8 cellular contexts compared by ENCODE assay signal in the genomic region with DNA sequence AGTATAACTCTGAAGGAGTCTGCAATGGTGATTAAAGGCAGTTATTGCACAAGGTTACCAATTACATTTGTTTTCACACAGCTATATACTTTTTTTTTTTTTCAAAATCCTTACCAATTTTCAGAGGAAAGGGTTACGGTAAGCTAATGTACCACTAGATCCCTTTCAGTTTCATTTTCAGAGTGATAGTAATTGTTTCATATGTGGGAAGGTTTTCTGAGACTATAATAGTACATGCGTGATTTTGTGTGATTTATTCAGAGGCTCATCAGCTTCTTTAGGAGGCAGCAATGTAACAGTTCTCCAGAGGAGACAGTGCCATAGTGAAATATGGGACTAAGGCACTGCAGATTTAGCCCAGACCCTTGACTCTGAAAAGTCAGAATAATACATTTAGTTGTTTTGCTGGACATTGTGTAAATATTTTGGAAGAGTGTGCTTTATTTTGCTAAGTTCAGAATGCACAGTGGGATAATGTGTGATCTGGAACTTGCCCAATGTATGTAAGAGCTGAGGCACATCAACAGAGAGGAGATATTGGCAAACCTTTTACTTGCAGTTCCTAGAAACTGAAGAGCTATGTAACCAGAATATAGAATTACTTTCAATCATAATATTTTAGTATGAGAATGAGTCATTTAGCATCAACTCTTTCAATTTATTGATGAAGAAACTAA.
DNase-seq lines count a peak whose midpoint lies in the region; ATAC-seq, FAIRE-seq and TF ChIP-seq lines count a peak whose summit lies in the region.

No MANE protein-coding gene starts in this region.

- H2BK15ac ChIP-seq in H1 (ENCODE audit: low read length): no peak overlapping the region

- DNase-seq in CD4-positive, CD25-positive, alpha-beta regulatory T cell: peak in 1 of 3 donors; percentile 10
- DNase-seq in H1 (ENCODE audit: low read depth in 1 of 2, low spot score in 2 of 2) (no peak), epidermal melanocyte (ENCODE audit: insufficient read length, low spot score) (no peak), midbrain (lab: John Stamatoyannopoulos, UW) (no peak), erythroblast (lab: John Stamatoyannopoulos, UW) (no peak), cerebellar cortex (ENCODE audit: low spot score) (no peak)

- no peak overlapping the region for H3K4me2 ChIP-seq in H1 (ENCODE audit: insufficient read depth in 1 of 2, low read depth in 2 of 2, low read length in 2 of 2)

- no peak overlapping the region for H3K14ac ChIP-seq in H1 (ENCODE audit: insufficient read length)

- no peak overlapping the region for H3K9ac ChIP-seq in H1 (replicated peaks in 1 of 4; ENCODE audit: extremely low read depth in 1 of 4, low read depth in 3 of 4, low read length in 3 of 4)

- TF ChIP-seq CTCF in H1 (IDR thresholded peaks at IDR 0.05; ENCODE audit: control extremely low read depth in 1 of 3, insufficient read depth in 1 of 3, low read depth in 1 of 3, low read length in 3 of 3): no peak

- H2BK20ac ChIP-seq in H1 (ENCODE audit: low read length): no peak overlapping the region

- no peaks in the 10 kb centered on the region for H3K79me1 ChIP-seq in H1 (ENCODE audit: low read depth, low read length)

- no peak overlapping the region for H2BK5ac ChIP-seq in H1 (ENCODE audit: low read depth, low read length)

- no peaks in the 10 kb centered on the region for H3K79me2 ChIP-seq in H1 (ENCODE audit: control insufficient read depth in 1 of 2, insufficient read depth in 2 of 2, low read length in 2 of 2)

- peaks cover 0 to 8% (median 4%) of the 10 kb centered on the region in 4 donors for H3K4me1 Mint-ChIP-seq in CD4-positive, CD25-positive, alpha-beta regulatory T cell

- no peaks in the 10 kb centered on the region for H3K36me3 Mint-ChIP-seq in CD4-positive, CD25-positive, alpha-beta regulatory T cell

- no peak overlapping the region for H4K5ac ChIP-seq in H1 (ENCODE audit: insufficient read length, low read depth, low read length)

- peak overlapping the region in 2 of 3 donors; percentile 2 to 44 for H3K27ac Mint-ChIP-seq in CD4-positive, CD25-positive, alpha-beta regulatory T cell

- H3K27me3 ChIP-seq in CD4-positive, CD25-positive, alpha-beta regulatory T cell (ENCODE audit: control insufficient read depth, insufficient read depth, low read length): no peaks in the 10 kb centered on the region
- no peaks in the 10 kb centered on the region for H3K27me3 ChIP-seq in H1 (replicated peaks in 1 of 4; ENCODE audit: control insufficient read depth in 3 of 4, extremely low read depth in 1 of 4, insufficient read depth in 3 of 4, low read length in 3 of 4)

- no peak overlapping the region for H2AK5ac ChIP-seq in H1 (ENCODE audit: low read depth, low read length)

- peak overlapping the region; percentile 64 for H3K4me3 ChIP-seq in CD4-positive, CD25-positive, alpha-beta regulatory T cell (ENCODE audit: low read depth, low read length)
- H3K4me3 ChIP-seq in H1 (ENCODE audit: extremely low read depth in 1 of 4, insufficient read depth in 2 of 4, low read depth in 3 of 4, low read length in 4 of 4): no peak overlapping the region

- no peak overlapping the region for H3K4ac ChIP-seq in H1 (replicated peaks; ENCODE audit: insufficient read length, low read depth, low read length)

- no peak for TF ChIP-seq RAD21 in H1 (IDR thresholded peaks at IDR 0.05 in 1 of 2, conservative IDR thresholded peaks at IDR 0.05 in 1 of 2; ENCODE audit: low read depth in 2 of 2, low read length in 2 of 2)

- peak overlapping the region; percentile 7 to 59 (median 33) for H3K4me3 Mint-ChIP-seq in CD4-positive, CD25-positive, alpha-beta regulatory T cell

- no peaks in the 10 kb centered on the region for H3K36me3 ChIP-seq in CD4-positive, CD25-positive, alpha-beta regulatory T cell (ENCODE audit: control insufficient read depth, insufficient read depth, low read length)
- H3K36me3 ChIP-seq in H1 (ENCODE audit: control insufficient read depth in 2 of 4, insufficient read depth in 4 of 4, low read length in 3 of 4): no peaks in the 10 kb centered on the region

- 90% methylated on average over 2 of the region's 2 CpGs; no CpG with 5 or more reads in 1 of the 2 experiments for WGBS in H1 (ENCODE audit: extremely low coverage in 1 of 2, insufficient coverage in 1 of 2, insufficient read length in 1 of 2, insufficient replicate concordance in 2 of 2, low coverage in 1 of 2, low lambda C conversion rate in 2 of 2, missing lambda C conversion rate in 1 of 2), 2 experiments

- no peak for TF ChIP-seq POLR2A in H1 (IDR thresholded peaks at IDR 0.05; ENCODE audit: control extremely low read depth in 1 of 2, low read depth in 2 of 2, low read length in 2 of 2)
- TF ChIP-seq POLR2A in erythroblast (IDR thresholded peaks at IDR 0.05; ENCODE audit: low read length): no peak

- H4K91ac ChIP-seq in H1 (replicated peaks; ENCODE audit: insufficient read length, low read length): no peak overlapping the region

- TF ChIP-seq EP300 in H1 (IDR thresholded peaks at IDR 0.05; ENCODE audit: borderline replicate concordance in 1 of 2, low read depth in 2 of 2, low read length in 2 of 2): no peak

- no peaks in the 10 kb centered on the region for H3K4me1 ChIP-seq in CD4-positive, CD25-positive, alpha-beta regulatory T cell (ENCODE audit: control insufficient read depth, insufficient read depth, low read length, poor library complexity, severe bottlenecking)
- H3K4me1 ChIP-seq in H1 (replicated peaks in 1 of 4; ENCODE audit: control insufficient read depth in 3 of 4, insufficient read depth in 4 of 4, low read length in 3 of 4): peaks cover 0 to 2% (median 0%) of the 10 kb centered on the region in 4 experiments; a peak in 1 of 7 replicates

- FAIRE-seq in H1 (lab: Jason Lieb, UNC): no peak

- H4K8ac ChIP-seq in H1 (ENCODE audit: extremely low read depth, insufficient read depth, low read length): no peak overlapping the region

- H3K56ac ChIP-seq in H1 (replicated peaks; ENCODE audit: insufficient read length, low read depth, low read length): no peak overlapping the region

- H2BK12ac ChIP-seq in H1 (ENCODE audit: low read depth, low read length): no peak overlapping the region

- no peaks in the 10 kb centered on the region for H3K23me2 ChIP-seq in H1 (ENCODE audit: low read depth, low read length)

- peaks cover 0 to 4% (median 0%) of the 10 kb centered on the region in 7 donors for H3K9me3 Mint-ChIP-seq in CD4-positive, CD25-positive, alpha-beta regulatory T cell

- H3K27ac ChIP-seq in CD4-positive, CD25-positive, alpha-beta regulatory T cell (ENCODE audit: insufficient read depth, low read length, poor library complexity, severe bottlenecking): no peak overlapping the region
- no peak overlapping the region for H3K27ac ChIP-seq in H1 (ENCODE audit: low read depth, low read length)

- H3K23ac ChIP-seq in H1 (ENCODE audit: insufficient read length): no peak overlapping the region

- H2AFZ ChIP-seq in H1 (ENCODE audit: low read length): peak overlapping the region; percentile 70; the same call in 1 of the 2 replicates

- no peaks in the 10 kb centered on the region for H3K9me3 ChIP-seq in CD4-positive, CD25-positive, alpha-beta regulatory T cell (ENCODE audit: control insufficient read depth in 2 of 2, low read length in 2 of 2)
- H3K9me3 ChIP-seq in H1 (ENCODE audit: insufficient read depth in 2 of 2, low read depth in 1 of 2, low read length in 1 of 2): no peaks in the 10 kb centered on the region

- H3K27me3 Mint-ChIP-seq in CD4-positive, CD25-positive, alpha-beta regulatory T cell: no peaks in the 10 kb centered on the region

- POLR2A ChIA-PET in H1 (lab: Charles Lee; ENCODE audit: partially characterized antibody): interaction anchor here (0.6 kb wide), 1 partner anchor 9 kb away, joined by 4 read pairs; no protein-coding TSS in a partner anchor

- no peak for ATAC-seq in CD4-positive, CD25-positive, alpha-beta regulatory T cell (ENCODE audit: low read depth in 2 of 2)
- ATAC-seq in GM19397 (IDR thresholded peaks at IDR 0.05; ENCODE audit: unreplicated experiment) (peak; percentile 70), HG03432 (IDR thresholded peaks at IDR 0.05; ENCODE audit: unreplicated experiment) (peak; percentile 86)

- H3K18ac ChIP-seq in H1 (ENCODE audit: extremely low read depth, low read length): no peak overlapping the region

- CTCF ChIA-PET in H1 (lab: Charles Lee; ENCODE audit: partially characterized antibody): no interaction called here

- H4K20me1 ChIP-seq in H1 (replicated peaks in 1 of 2; ENCODE audit: control insufficient read depth in 1 of 2, insufficient read depth in 2 of 2, low read length in 2 of 2): no peaks in the 10 kb centered on the region

- no peak overlapping the region for H2BK120ac ChIP-seq in H1 (replicated peaks; ENCODE audit: low read depth, low read length)

TF ChIP-seq in H1, 55 proteins besides CTCF, POLR2A, EP300 and RAD21 (continues in another document):
- TF ChIP-seq SP2 (IDR thresholded peaks at IDR 0.05; ENCODE audit: low read length) (no peak), KDM1A (IDR thresholded peaks at IDR 0.05; ENCODE audit: borderline replicate concordance, low read length) (no peak), HDAC6 (IDR thresholded peaks at IDR 0.05; ENCODE audit: low read depth, low read length) (no peak), GABPA (IDR thresholded peaks at IDR 0.05; ENCODE audit: borderline replicate concordance, insufficient read depth, low read length) (no peak), SP1 (IDR thresholded peaks at IDR 0.05; ENCODE audit: low read depth, low read length) (no peak), CREB1 (IDR thresholded peaks at IDR 0.05) (no peak), PHF8 (conservative IDR thresholded peaks at IDR 0.05; ENCODE audit: low read depth, low read length) (no peak), TEAD4 (IDR thresholded peaks at IDR 0.05; ENCODE audit: low read depth, low read length) (no peak), SRF (IDR thresholded peaks at IDR 0.05; ENCODE audit: low read depth, low read length) (no peak)
- TF ChIP-seq, protein P1, sequence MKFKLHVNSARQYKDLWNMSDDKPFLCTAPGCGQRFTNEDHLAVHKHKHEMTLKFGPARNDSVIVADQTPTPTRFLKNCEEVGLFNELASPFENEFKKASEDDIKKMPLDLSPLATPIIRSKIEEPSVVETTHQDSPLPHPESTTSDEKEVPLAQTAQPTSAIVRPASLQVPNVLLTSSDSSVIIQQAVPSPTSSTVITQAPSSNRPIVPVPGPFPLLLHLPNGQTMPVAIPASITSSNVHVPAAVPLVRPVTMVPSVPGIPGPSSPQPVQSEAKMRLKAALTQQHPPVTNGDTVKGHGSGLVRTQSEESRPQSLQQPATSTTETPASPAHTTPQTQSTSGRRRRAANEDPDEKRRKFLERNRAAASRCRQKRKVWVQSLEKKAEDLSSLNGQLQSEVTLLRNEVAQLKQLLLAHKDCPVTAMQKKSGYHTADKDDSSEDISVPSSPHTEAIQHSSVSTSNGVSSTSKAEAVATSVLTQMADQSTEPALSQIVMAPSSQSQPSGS (IDR thresholded peaks at IDR 0.05; ENCODE audit: low read length): no peak
- TF ChIP-seq, protein P2, sequence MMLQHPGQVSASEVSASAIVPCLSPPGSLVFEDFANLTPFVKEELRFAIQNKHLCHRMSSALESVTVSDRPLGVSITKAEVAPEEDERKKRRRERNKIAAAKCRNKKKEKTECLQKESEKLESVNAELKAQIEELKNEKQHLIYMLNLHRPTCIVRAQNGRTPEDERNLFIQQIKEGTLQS (IDR thresholded peaks at IDR 0.05; ENCODE audit: insufficient read depth, low read depth, low read length): no peak

Comparison
In these comparisons a context has a peak if more than half of its experiments do, and no peak if none do; other contexts are left out.
1. ATAC-seq: peak in GM19397 (single experiment) and HG03432 (single experiment); none in CD4-positive, CD25-positive, alpha-beta regulatory T cell (0 of 2).